Comparison of ENCODE assay signal across 8 cellular contexts in genomic region chr22:40108926-40109325, GRCh38.
DNase-seq lines count a peak whose midpoint lies in the region; ATAC-seq and TF ChIP-seq lines count a peak whose summit lies in the region.
"Not testable (repeated sequence)": the region's sequence is repeated elsewhere in the genome, so short reads cannot be mapped to it uniquely, and the experiment has no call there.

No MANE protein-coding gene starts in this region.

- peak overlapping the region; percentile 49 for H3K4me3 Mint-ChIP-seq in CD4-positive, alpha-beta T cell
- H3K4me3 Mint-ChIP-seq in activated CD4-positive, alpha-beta T cell treated with anti-CD3 and anti-CD28 coated beads, Interleukin-2, amount 10 ng/mL, durations not matched to agents 24 days and 14 days = peak overlapping the region; percentile 29
- H3K4me3 Mint-ChIP-seq in activated CD8-positive, alpha-beta T cell treated with anti-CD3 and anti-CD28 coated beads, Interleukin-2, amount 10 ng/mL, durations not matched to agents 7 days and 5 days; central memory CD8-positive, alpha-beta T cell: not testable (repeated sequence)
- H3K4me3 Mint-ChIP-seq in activated T-helper 1 cell treated with anti-CD3 and anti-CD28 coated beads, Interleukin-12 subunit alpha, Interleukin-12 subunit beta, Interleukin-2, Interleukin-4 antibody, amounts not matched to agents 30 ng/mL and 10 ng/mL and 1 ng/mL, durations not matched to agents 14 hours and 24 hours and 36 hours = peak overlapping the region; percentile 34
- H3K4me3 Mint-ChIP-seq in activated naive CD8-positive, alpha-beta T cell treated with anti-CD3 and anti-CD28 coated beads for 36 hours = peak overlapping the region; percentile 10
- H3K4me3 Mint-ChIP-seq in naive thymus-derived CD8-positive, alpha-beta T cell = peak overlapping the region in 6 of 10 donors; percentile 10 to 78 (median 44)
- peak overlapping the region; percentile 46 for H3K4me3 Mint-ChIP-seq in stimulated activated naive CD8-positive, alpha-beta T cell treated with anti-CD3 and anti-CD28 coated beads, Interleukin-15, Interleukin-2, amounts not matched to agents 100 ng/mL and 50 ng/mL, for 24 hours

- not testable (repeated sequence) for H3K9me3 Mint-ChIP-seq in CD4-positive, alpha-beta T cell; activated CD4-positive, alpha-beta T cell treated with anti-CD3 and anti-CD28 coated beads, Interleukin-2, amount 10 ng/mL, durations not matched to agents 24 days and 14 days; activated CD8-positive, alpha-beta T cell treated with anti-CD3 and anti-CD28 coated beads, Interleukin-2, amount 10 ng/mL, durations not matched to agents 7 days and 5 days (ENCODE audit: insufficient read depth); activated T-helper 1 cell treated with anti-CD3 and anti-CD28 coated beads, Interleukin-12 subunit alpha, Interleukin-12 subunit beta, Interleukin-2, Interleukin-4 antibody, amounts not matched to agents 30 ng/mL and 10 ng/mL and 1 ng/mL, durations not matched to agents 14 hours and 24 hours and 36 hours; activated naive CD8-positive, alpha-beta T cell treated with anti-CD3 and anti-CD28 coated beads for 36 hours; central memory CD8-positive, alpha-beta T cell; naive thymus-derived CD8-positive, alpha-beta T cell; stimulated activated naive CD8-positive, alpha-beta T cell treated with anti-CD3 and anti-CD28 coated beads, Interleukin-15, Interleukin-2, amounts not matched to agents 100 ng/mL and 50 ng/mL, for 24 hours

- not testable (repeated sequence) for H3K27me3 ChIP-seq in CD4-positive, alpha-beta T cell (ENCODE audit: control insufficient read depth, insufficient read depth, low read length)

- not testable (repeated sequence) for ATAC-seq in CD4-positive, alpha-beta T cell (ENCODE audit: poor library complexity); activated CD8-positive, alpha-beta T cell treated with anti-CD3 and anti-CD28 coated beads, Interleukin-2, amount 10 ng/mL, durations not matched to agents 7 days and 5 days; central memory CD8-positive, alpha-beta T cell (replicated peaks; ENCODE audit: extremely low read depth, poor library complexity, severe bottlenecking); naive thymus-derived CD8-positive, alpha-beta T cell

- not testable (repeated sequence) for H3K9me3 ChIP-seq in CD4-positive, alpha-beta T cell (ENCODE audit: control insufficient read depth, low read length)

- intact Hi-C loops in CD4-positive, alpha-beta T cell (cut with DNase I, micrococcal nuclease) = loop anchor here in 1 of 2 experiments (5.0 kb wide), 1 partner anchor 37 kb away; no protein-coding TSS in a partner anchor
- intact Hi-C loops in activated CD4-positive, alpha-beta T cell treated with anti-CD3 and anti-CD28 coated beads, Interleukin-2, amount 10 ng/mL, durations not matched to agents 24 days and 14 days (cut with micrococcal nuclease) = loop anchor here (5.0 kb wide), 3 partner anchors 52 to 238 kb away; partner anchors contain the start of genes ADSL and TNRC6B
- intact Hi-C loops in activated T-helper 1 cell treated with anti-CD3 and anti-CD28 coated beads, Interleukin-12 subunit alpha, Interleukin-12 subunit beta, Interleukin-2, Interleukin-4 antibody, amounts not matched to agents 30 ng/mL and 10 ng/mL and 1 ng/mL, durations not matched to agents 14 hours and 24 hours and 36 hours (cut with micrococcal nuclease) = loop anchor here (2.0 kb wide), 1 partner anchor 14 kb away; no protein-coding TSS in a partner anchor

- H3K27ac Mint-ChIP-seq in CD4-positive, alpha-beta T cell = peak overlapping the region; percentile 76
- not testable (repeated sequence) for H3K27ac Mint-ChIP-seq in activated CD4-positive, alpha-beta T cell treated with anti-CD3 and anti-CD28 coated beads, Interleukin-2, amount 10 ng/mL, durations not matched to agents 24 days and 14 days; activated T-helper 1 cell treated with anti-CD3 and anti-CD28 coated beads, Interleukin-12 subunit alpha, Interleukin-12 subunit beta, Interleukin-2, Interleukin-4 antibody, amounts not matched to agents 30 ng/mL and 10 ng/mL and 1 ng/mL, durations not matched to agents 14 hours and 24 hours and 36 hours; activated naive CD8-positive, alpha-beta T cell treated with anti-CD3 and anti-CD28 coated beads for 36 hours
- H3K27ac Mint-ChIP-seq in activated CD8-positive, alpha-beta T cell treated with anti-CD3 and anti-CD28 coated beads, Interleukin-2, amount 10 ng/mL, durations not matched to agents 7 days and 5 days = peak overlapping the region; percentile 71
- H3K27ac Mint-ChIP-seq in central memory CD8-positive, alpha-beta T cell (ENCODE audit: low read depth) = peak overlapping the region; percentile 85
- H3K27ac Mint-ChIP-seq in naive thymus-derived CD8-positive, alpha-beta T cell = peak overlapping the region in 6 of 10 donors; percentile 16 to 73 (median 54)
- peak overlapping the region; percentile 57 for H3K27ac Mint-ChIP-seq in stimulated activated naive CD8-positive, alpha-beta T cell treated with anti-CD3 and anti-CD28 coated beads, Interleukin-15, Interleukin-2, amounts not matched to agents 100 ng/mL and 50 ng/mL, for 24 hours

- not testable (repeated sequence) for TF ChIP-seq CTCF in CD4-positive, alpha-beta T cell (IDR thresholded peaks at IDR 0.05)

- not testable (repeated sequence) for DNase-seq in CD4-positive, alpha-beta T cell; activated CD4-positive, alpha-beta T cell treated with anti-CD3 and anti-CD28 coated beads, Interleukin-2, amount 10 ng/mL, durations not matched to agents 24 days and 14 days; activated CD8-positive, alpha-beta T cell treated with anti-CD3 and anti-CD28 coated beads, Interleukin-2, amount 10 ng/mL, durations not matched to agents 7 days and 5 days; activated T-helper 1 cell treated with anti-CD3 and anti-CD28 coated beads, Interleukin-12 subunit alpha, Interleukin-12 subunit beta, Interleukin-2, Interleukin-4 antibody, amounts not matched to agents 30 ng/mL and 10 ng/mL and 1 ng/mL, durations not matched to agents 14 hours and 24 hours and 36 hours (ENCODE audit: low spot score); activated naive CD8-positive, alpha-beta T cell treated with anti-CD3 and anti-CD28 coated beads for 36 hours; central memory CD8-positive, alpha-beta T cell (ENCODE audit: low spot score in 2 of 2); naive thymus-derived CD8-positive, alpha-beta T cell

- H3K27me3 Mint-ChIP-seq in CD4-positive, alpha-beta T cell; activated CD4-positive, alpha-beta T cell treated with anti-CD3 and anti-CD28 coated beads, Interleukin-2, amount 10 ng/mL, durations not matched to agents 24 days and 14 days; activated CD8-positive, alpha-beta T cell treated with anti-CD3 and anti-CD28 coated beads, Interleukin-2, amount 10 ng/mL, durations not matched to agents 7 days and 5 days (ENCODE audit: low read depth); activated T-helper 1 cell treated with anti-CD3 and anti-CD28 coated beads, Interleukin-12 subunit alpha, Interleukin-12 subunit beta, Interleukin-2, Interleukin-4 antibody, amounts not matched to agents 30 ng/mL and 10 ng/mL and 1 ng/mL, durations not matched to agents 14 hours and 24 hours and 36 hours (ENCODE audit: insufficient read depth); activated naive CD8-positive, alpha-beta T cell treated with anti-CD3 and anti-CD28 coated beads for 36 hours; central memory CD8-positive, alpha-beta T cell; naive thymus-derived CD8-positive, alpha-beta T cell; stimulated activated naive CD8-positive, alpha-beta T cell treated with anti-CD3 and anti-CD28 coated beads, Interleukin-15, Interleukin-2, amounts not matched to agents 100 ng/mL and 50 ng/mL, for 24 hours: not testable (repeated sequence)

- POLR2A ChIA-PET in CD4-positive, alpha-beta T cell (lab: Charles Lee) = interaction anchor here (2.6 kb wide), 1 partner anchor 64 kb away, joined by 10 read pairs; no protein-coding TSS in a partner anchor
- POLR2A ChIA-PET in activated CD8-positive, alpha-beta T cell treated with anti-CD3 and anti-CD28 coated beads, Interleukin-2, amount 10 ng/mL, durations not matched to agents 7 days and 5 days (lab: Charles Lee) = interaction anchor here (0.8 to 1.3 kb wide), 3 partner anchors 58 to 140 kb away, joined by 3 to 7 read pairs (median 3); no protein-coding TSS in a partner anchor
- POLR2A ChIA-PET in naive thymus-derived CD8-positive, alpha-beta T cell (lab: Charles Lee) = interaction anchor here (1.2 to 1.3 kb wide), 2 partner anchors 8 to 65 kb away, joined by 3 to 4 read pairs; no protein-coding TSS in a partner anchor

- H3K36me3 Mint-ChIP-seq in CD4-positive, alpha-beta T cell (ENCODE audit: low read depth); activated CD4-positive, alpha-beta T cell treated with anti-CD3 and anti-CD28 coated beads, Interleukin-2, amount 10 ng/mL, durations not matched to agents 24 days and 14 days (ENCODE audit: low read depth); activated T-helper 1 cell treated with anti-CD3 and anti-CD28 coated beads, Interleukin-12 subunit alpha, Interleukin-12 subunit beta, Interleukin-2, Interleukin-4 antibody, amounts not matched to agents 30 ng/mL and 10 ng/mL and 1 ng/mL, durations not matched to agents 14 hours and 24 hours and 36 hours (ENCODE audit: low read depth); activated naive CD8-positive, alpha-beta T cell treated with anti-CD3 and anti-CD28 coated beads for 36 hours; central memory CD8-positive, alpha-beta T cell (ENCODE audit: insufficient read depth); naive thymus-derived CD8-positive, alpha-beta T cell; stimulated activated naive CD8-positive, alpha-beta T cell treated with anti-CD3 and anti-CD28 coated beads, Interleukin-15, Interleukin-2, amounts not matched to agents 100 ng/mL and 50 ng/mL, for 24 hours (ENCODE audit: low read depth): not testable (repeated sequence)
- peaks cover 14% of the 10 kb centered on the region for H3K36me3 Mint-ChIP-seq in activated CD8-positive, alpha-beta T cell treated with anti-CD3 and anti-CD28 coated beads, Interleukin-2, amount 10 ng/mL, durations not matched to agents 7 days and 5 days (ENCODE audit: low read depth)

- H3K27ac ChIP-seq in CD4-positive, alpha-beta T cell (ENCODE audit: low read depth, low read length) = not testable (repeated sequence)

- peaks cover 97% of the 10 kb centered on the region for H3K4me1 Mint-ChIP-seq in CD4-positive, alpha-beta T cell (ENCODE audit: low read depth)
- peaks cover 40% of the 10 kb centered on the region for H3K4me1 Mint-ChIP-seq in activated CD4-positive, alpha-beta T cell treated with anti-CD3 and anti-CD28 coated beads, Interleukin-2, amount 10 ng/mL, durations not matched to agents 24 days and 14 days
- peaks cover 61% of the 10 kb centered on the region for H3K4me1 Mint-ChIP-seq in activated CD8-positive, alpha-beta T cell treated with anti-CD3 and anti-CD28 coated beads, Interleukin-2, amount 10 ng/mL, durations not matched to agents 7 days and 5 days (ENCODE audit: low read depth)
- peaks cover 43% of the 10 kb centered on the region for H3K4me1 Mint-ChIP-seq in activated T-helper 1 cell treated with anti-CD3 and anti-CD28 coated beads, Interleukin-12 subunit alpha, Interleukin-12 subunit beta, Interleukin-2, Interleukin-4 antibody, amounts not matched to agents 30 ng/mL and 10 ng/mL and 1 ng/mL, durations not matched to agents 14 hours and 24 hours and 36 hours (ENCODE audit: low read depth)
- H3K4me1 Mint-ChIP-seq in activated naive CD8-positive, alpha-beta T cell treated with anti-CD3 and anti-CD28 coated beads for 36 hours = peaks cover 76% of the 10 kb centered on the region
- H3K4me1 Mint-ChIP-seq in central memory CD8-positive, alpha-beta T cell = peaks cover 84% of the 10 kb centered on the region
- H3K4me1 Mint-ChIP-seq in naive thymus-derived CD8-positive, alpha-beta T cell = peaks cover 49 to 94% (median 92%) of the 10 kb centered on the region in 4 donors
- peaks cover 89% of the 10 kb centered on the region for H3K4me1 Mint-ChIP-seq in stimulated activated naive CD8-positive, alpha-beta T cell treated with anti-CD3 and anti-CD28 coated beads, Interleukin-15, Interleukin-2, amounts not matched to agents 100 ng/mL and 50 ng/mL, for 24 hours (ENCODE audit: low read depth)

- CTCF ChIA-PET in CD4-positive, alpha-beta T cell (lab: Charles Lee) = interaction anchor here (1.0 to 1.6 kb wide), 2 partner anchors 13 to 16 kb away, joined by 3 to 6 read pairs; no protein-coding TSS in a partner anchor
- CTCF ChIA-PET in activated CD8-positive, alpha-beta T cell treated with anti-CD3 and anti-CD28 coated beads, Interleukin-2, amount 10 ng/mL, durations not matched to agents 7 days and 5 days (lab: Charles Lee) = interaction anchor here (1.4 to 1.9 kb wide), 2 partner anchors 10 to 239 kb away, joined by 6 read pairs; no protein-coding TSS in a partner anchor
